Comparison of ENCODE assay signal across 1 cellular context in the genomic region with DNA sequence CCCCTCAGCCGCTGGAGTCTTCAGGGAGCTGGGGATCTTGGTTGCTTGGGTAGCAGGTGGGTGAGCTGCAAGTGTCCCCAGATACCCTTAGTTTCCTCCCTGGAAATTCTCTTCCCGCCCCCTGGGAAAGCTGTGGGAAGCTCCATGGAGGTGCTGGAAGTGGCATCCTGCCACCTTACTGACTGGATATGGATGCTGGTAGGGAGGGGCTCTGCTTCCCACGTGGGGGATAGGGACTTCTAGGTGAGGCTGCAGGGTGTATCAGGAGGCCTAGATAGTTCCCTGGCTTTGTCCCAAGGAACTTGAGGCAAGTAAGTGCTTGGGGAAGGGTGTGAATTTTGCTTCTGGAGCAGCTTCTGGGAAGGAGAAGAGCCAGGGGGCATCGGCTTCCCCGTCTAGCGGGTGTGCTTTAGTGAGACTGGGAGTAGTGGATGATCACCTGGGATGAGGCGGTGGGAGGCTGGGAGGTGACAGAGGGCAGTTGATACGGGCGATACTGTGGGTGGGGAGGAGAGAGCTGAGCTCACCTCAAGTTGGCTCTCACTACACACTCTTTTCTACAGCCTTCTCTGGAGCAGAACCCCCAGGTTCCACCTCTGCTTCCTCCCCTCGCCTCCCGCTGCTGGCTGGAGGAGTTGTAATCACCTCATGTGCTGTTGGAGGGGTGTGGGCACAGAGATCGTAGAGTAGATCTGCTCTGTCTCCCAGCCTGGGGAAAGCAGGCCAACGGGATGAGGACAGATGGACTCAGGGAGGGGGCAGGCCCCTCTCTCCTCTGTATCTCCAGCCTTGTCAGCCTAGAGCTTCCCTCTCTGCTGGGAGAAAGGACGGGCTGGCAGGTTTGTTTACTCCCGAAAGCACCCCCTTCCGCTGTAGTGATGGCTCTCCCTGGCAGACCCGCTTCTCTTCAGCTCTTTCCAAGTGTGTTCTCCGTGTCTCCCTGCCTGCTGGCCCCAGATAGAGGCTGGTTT.
TF ChIP-seq lines count a peak whose summit lies in the region.

No MANE protein-coding gene starts in this region.

TF ChIP-seq in GM12878, 131 proteins besides CTCF, POLR2A, EP300 and RAD21:
- TF ChIP-seq NR2C2 (IDR thresholded peaks at IDR 0.05; ENCODE audit: borderline replicate concordance, control insufficient read depth, insufficient read length, low read depth): no peak
- no peak for TF ChIP-seq SIX5 (IDR thresholded peaks at IDR 0.05; ENCODE audit: low read depth, low read length, severe bottlenecking)
- TF ChIP-seq, protein P1, sequence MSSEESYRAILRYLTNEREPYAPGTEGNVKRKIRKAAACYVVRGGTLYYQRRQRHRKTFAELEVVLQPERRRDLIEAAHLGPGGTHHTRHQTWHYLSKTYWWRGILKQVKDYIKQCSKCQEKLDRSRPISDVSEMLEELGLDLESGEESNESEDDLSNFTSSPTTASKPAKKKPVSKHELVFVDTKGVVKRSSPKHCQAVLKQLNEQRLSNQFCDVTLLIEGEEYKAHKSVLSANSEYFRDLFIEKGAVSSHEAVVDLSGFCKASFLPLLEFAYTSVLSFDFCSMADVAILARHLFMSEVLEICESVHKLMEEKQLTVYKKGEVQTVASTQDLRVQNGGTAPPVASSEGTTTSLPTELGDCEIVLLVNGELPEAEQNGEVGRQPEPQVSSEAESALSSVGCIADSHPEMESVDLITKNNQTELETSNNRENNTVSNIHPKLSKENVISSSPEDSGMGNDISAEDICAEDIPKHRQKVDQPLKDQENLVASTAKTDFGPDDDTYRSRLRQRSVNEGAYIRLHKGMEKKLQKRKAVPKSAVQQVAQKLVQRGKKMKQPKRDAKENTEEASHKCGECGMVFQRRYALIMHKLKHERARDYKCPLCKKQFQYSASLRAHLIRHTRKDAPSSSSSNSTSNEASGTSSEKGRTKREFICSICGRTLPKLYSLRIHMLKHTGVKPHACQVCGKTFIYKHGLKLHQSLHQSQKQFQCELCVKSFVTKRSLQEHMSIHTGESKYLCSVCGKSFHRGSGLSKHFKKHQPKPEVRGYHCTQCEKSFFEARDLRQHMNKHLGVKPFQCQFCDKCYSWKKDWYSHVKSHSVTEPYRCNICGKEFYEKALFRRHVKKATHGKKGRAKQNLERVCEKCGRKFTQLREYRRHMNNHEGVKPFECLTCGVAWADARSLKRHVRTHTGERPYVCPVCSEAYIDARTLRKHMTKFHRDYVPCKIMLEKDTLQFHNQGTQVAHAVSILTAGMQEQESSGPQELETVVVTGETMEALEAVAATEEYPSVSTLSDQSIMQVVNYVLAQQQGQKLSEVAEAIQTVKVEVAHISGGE (CRISPR knock-in tag; IDR thresholded peaks at IDR 0.05): no peak
- TF ChIP-seq RAD51 (IDR thresholded peaks at IDR 0.05): no peak
- TF ChIP-seq, protein P2, sequence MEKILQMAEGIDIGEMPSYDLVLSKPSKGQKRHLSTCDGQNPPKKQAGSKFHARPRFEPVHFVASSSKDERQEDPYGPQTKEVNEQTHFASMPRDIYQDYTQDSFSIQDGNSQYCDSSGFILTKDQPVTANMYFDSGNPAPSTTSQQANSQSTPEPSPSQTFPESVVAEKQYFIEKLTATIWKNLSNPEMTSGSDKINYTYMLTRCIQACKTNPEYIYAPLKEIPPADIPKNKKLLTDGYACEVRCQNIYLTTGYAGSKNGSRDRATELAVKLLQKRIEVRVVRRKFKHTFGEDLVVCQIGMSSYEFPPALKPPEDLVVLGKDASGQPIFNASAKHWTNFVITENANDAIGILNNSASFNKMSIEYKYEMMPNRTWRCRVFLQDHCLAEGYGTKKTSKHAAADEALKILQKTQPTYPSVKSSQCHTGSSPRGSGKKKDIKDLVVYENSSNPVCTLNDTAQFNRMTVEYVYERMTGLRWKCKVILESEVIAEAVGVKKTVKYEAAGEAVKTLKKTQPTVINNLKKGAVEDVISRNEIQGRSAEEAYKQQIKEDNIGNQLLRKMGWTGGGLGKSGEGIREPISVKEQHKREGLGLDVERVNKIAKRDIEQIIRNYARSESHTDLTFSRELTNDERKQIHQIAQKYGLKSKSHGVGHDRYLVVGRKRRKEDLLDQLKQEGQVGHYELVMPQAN (conservative IDR thresholded peaks at IDR 0.05): no peak
- TF ChIP-seq CBX3 (IDR thresholded peaks at IDR 0.05; ENCODE audit: borderline replicate concordance, low read depth): no peak
- TF ChIP-seq TAF1 (IDR thresholded peaks at IDR 0.05; ENCODE audit: borderline replicate concordance, low read depth, low read length): no peak
- TF ChIP-seq, protein P3, sequence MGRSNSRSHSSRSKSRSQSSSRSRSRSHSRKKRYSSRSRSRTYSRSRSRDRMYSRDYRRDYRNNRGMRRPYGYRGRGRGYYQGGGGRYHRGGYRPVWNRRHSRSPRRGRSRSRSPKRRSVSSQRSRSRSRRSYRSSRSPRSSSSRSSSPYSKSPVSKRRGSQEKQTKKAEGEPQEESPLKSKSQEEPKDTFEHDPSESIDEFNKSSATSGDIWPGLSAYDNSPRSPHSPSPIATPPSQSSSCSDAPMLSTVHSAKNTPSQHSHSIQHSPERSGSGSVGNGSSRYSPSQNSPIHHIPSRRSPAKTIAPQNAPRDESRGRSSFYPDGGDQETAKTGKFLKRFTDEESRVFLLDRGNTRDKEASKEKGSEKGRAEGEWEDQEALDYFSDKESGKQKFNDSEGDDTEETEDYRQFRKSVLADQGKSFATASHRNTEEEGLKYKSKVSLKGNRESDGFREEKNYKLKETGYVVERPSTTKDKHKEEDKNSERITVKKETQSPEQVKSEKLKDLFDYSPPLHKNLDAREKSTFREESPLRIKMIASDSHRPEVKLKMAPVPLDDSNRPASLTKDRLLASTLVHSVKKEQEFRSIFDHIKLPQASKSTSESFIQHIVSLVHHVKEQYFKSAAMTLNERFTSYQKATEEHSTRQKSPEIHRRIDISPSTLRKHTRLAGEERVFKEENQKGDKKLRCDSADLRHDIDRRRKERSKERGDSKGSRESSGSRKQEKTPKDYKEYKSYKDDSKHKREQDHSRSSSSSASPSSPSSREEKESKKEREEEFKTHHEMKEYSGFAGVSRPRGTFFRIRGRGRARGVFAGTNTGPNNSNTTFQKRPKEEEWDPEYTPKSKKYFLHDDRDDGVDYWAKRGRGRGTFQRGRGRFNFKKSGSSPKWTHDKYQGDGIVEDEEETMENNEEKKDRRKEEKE (IDR thresholded peaks at IDR 0.05): no peak
- TF ChIP-seq, protein P4, sequence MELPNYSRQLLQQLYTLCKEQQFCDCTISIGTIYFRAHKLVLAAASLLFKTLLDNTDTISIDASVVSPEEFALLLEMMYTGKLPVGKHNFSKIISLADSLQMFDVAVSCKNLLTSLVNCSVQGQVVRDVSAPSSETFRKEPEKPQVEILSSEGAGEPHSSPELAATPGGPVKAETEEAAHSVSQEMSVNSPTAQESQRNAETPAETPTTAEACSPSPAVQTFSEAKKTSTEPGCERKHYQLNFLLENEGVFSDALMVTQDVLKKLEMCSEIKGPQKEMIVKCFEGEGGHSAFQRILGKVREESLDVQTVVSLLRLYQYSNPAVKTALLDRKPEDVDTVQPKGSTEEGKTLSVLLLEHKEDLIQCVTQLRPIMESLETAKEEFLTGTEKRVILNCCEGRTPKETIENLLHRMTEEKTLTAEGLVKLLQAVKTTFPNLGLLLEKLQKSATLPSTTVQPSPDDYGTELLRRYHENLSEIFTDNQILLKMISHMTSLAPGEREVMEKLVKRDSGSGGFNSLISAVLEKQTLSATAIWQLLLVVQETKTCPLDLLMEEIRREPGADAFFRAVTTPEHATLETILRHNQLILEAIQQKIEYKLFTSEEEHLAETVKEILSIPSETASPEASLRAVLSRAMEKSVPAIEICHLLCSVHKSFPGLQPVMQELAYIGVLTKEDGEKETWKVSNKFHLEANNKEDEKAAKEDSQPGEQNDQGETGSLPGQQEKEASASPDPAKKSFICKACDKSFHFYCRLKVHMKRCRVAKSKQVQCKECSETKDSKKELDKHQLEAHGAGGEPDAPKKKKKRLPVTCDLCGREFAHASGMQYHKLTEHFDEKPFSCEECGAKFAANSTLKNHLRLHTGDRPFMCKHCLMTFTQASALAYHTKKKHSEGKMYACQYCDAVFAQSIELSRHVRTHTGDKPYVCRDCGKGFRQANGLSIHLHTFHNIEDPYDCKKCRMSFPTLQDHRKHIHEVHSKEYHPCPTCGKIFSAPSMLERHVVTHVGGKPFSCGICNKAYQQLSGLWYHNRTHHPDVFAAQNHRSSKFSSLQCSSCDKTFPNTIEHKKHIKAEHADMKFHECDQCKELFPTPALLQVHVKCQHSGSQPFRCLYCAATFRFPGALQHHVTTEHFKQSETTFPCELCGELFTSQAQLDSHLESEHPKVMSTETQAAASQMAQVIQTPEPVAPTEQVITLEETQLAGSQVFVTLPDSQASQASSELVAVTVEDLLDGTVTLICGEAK (IDR thresholded peaks at IDR 0.05; ENCODE audit: borderline replicate concordance): no peak
- no peak for TF ChIP-seq NFIC (IDR thresholded peaks at IDR 0.05; ENCODE audit: low read depth, low read length)
- TF ChIP-seq NRF1 (conservative IDR thresholded peaks at IDR 0.05; ENCODE audit: low read depth, low read length): no peak
- no peak for TF ChIP-seq EED (IDR thresholded peaks at IDR 0.05; ENCODE audit: low read depth)
- TF ChIP-seq POLR2AphosphoS2 (IDR thresholded peaks at IDR 0.05; ENCODE audit: low read depth, low read length): no peak
